Comparison of ENCODE assay signal across 10 cellular contexts in genomic region chr21:45513003-45513706, GRCh38. TPM values are rescaled to one million over a fixed set of nuclear protein-coding genes. Genes with fewer than 3 reads are reported as not detected.
DNase-seq lines count a peak whose midpoint lies in the region; ATAC-seq, FAIRE-seq and TF ChIP-seq lines count a peak whose summit lies in the region.
"Had no signal": no experiment of that assay in that cellular context is flagged by ENCODE, and none has a peak within 500 bp of the region (broad histone marks: within the 10 kb centered on the region; RNA-seq: fewer than 3 reads in every experiment).

No MANE protein-coding gene starts in this region.

- CTCF ChIA-PET in Panc1 (lab: Charles Lee) = no interaction called here
- CTCF ChIA-PET in activated CD8-positive, alpha-beta memory T cell treated with anti-CD3 and anti-CD28 coated beads, Interleukin-2, amount 10 ng/mL, durations not matched to agents 7 days and 5 days (lab: Charles Lee) = no interaction called here

- H3K27ac Mint-ChIP-seq in progenitor cell of endocrine pancreas = peak overlapping the region; percentile 88
- H3K27ac Mint-ChIP-seq in activated CD8-positive, alpha-beta memory T cell treated with anti-CD3 and anti-CD28 coated beads, Interleukin-2, amount 10 ng/mL, durations not matched to agents 7 days and 5 days = no peak overlapping the region
- H3K27ac Mint-ChIP-seq: CD4-positive, alpha-beta T cell had no signal

- TF ChIP-seq CTCF in Panc1 (IDR thresholded peaks at IDR 0.05) = no peak
- no peak for TF ChIP-seq CTCF in kidney (IDR thresholded peaks at IDR 0.05; ENCODE audit: borderline replicate concordance, extremely low read depth, insufficient read depth)
- TF ChIP-seq CTCF in progenitor cell of endocrine pancreas (IDR thresholded peaks at IDR 0.05; ENCODE audit: unreplicated experiment) = no peak
- TF ChIP-seq CTCF in foreskin fibroblast (IDR thresholded peaks at IDR 0.05; ENCODE audit: low read depth, low read length) = no peak
- no peak for TF ChIP-seq CTCF in coronary artery (IDR thresholded peaks at IDR 0.05)

- H3K9me3 Mint-ChIP-seq in progenitor cell of endocrine pancreas (ENCODE audit: low read depth) = peaks cover 4% of the 10 kb centered on the region
- H3K9me3 Mint-ChIP-seq in activated CD8-positive, alpha-beta memory T cell treated with anti-CD3 and anti-CD28 coated beads, Interleukin-2, amount 10 ng/mL, durations not matched to agents 7 days and 5 days (ENCODE audit: low read depth) = peaks cover 4% of the 10 kb centered on the region

- peak overlapping the region; percentile 34; the same call in 1 of the 2 replicates for H3K27ac ChIP-seq in Panc1 (ENCODE audit: low read length)
- H3K27ac ChIP-seq in kidney (ENCODE audit: low read depth in 2 of 2, low read length in 2 of 2) = no peak overlapping the region
- no peak overlapping the region for H3K27ac ChIP-seq in coronary artery

- H3K9me3 ChIP-seq in Panc1 (ENCODE audit: control insufficient read depth, insufficient read depth, low read depth, low read length) = no peaks in the 10 kb centered on the region
- H3K9me3 ChIP-seq in kidney (ENCODE audit: control insufficient read depth in 1 of 2, low read length in 2 of 2) = no peaks in the 10 kb centered on the region

- peaks cover 12% of the 10 kb centered on the region for H3K4me1 Mint-ChIP-seq in progenitor cell of endocrine pancreas (ENCODE audit: low read depth)
- H3K4me1 Mint-ChIP-seq in activated CD8-positive, alpha-beta memory T cell treated with anti-CD3 and anti-CD28 coated beads, Interleukin-2, amount 10 ng/mL, durations not matched to agents 7 days and 5 days = peaks cover 16% of the 10 kb centered on the region

- H3K36me3 Mint-ChIP-seq in progenitor cell of endocrine pancreas (ENCODE audit: insufficient read depth) = peaks cover 22% of the 10 kb centered on the region
- H3K36me3 Mint-ChIP-seq in activated CD8-positive, alpha-beta memory T cell treated with anti-CD3 and anti-CD28 coated beads, Interleukin-2, amount 10 ng/mL, durations not matched to agents 7 days and 5 days = peaks cover 9% of the 10 kb centered on the region

- TF ChIP-seq POLR2A in H54 (IDR thresholded peaks at IDR 0.05; ENCODE audit: low read depth, low read length) = no peak

- peaks cover 30% of the 10 kb centered on the region for H3K4me1 ChIP-seq in Panc1 (ENCODE audit: control insufficient read depth, insufficient read depth, low read length)
- peaks cover 0 to 4% of the 10 kb centered on the region in 2 donors for H3K4me1 ChIP-seq in kidney (ENCODE audit: control insufficient read depth in 1 of 2, insufficient read depth in 1 of 2, low read depth in 1 of 2, low read length in 2 of 2)

- FAIRE-seq in kidney (lab: Jason Lieb, UNC) = no peak
- no peak for FAIRE-seq in H54 (lab: Jason Lieb, UNC)

- POLR2A ChIA-PET in Panc1 (lab: Charles Lee) = no interaction called here

- no peaks in the 10 kb centered on the region for H3K27me3 Mint-ChIP-seq in progenitor cell of endocrine pancreas
- no peaks in the 10 kb centered on the region for H3K27me3 Mint-ChIP-seq in activated CD8-positive, alpha-beta memory T cell treated with anti-CD3 and anti-CD28 coated beads, Interleukin-2, amount 10 ng/mL, durations not matched to agents 7 days and 5 days
- H3K27me3 Mint-ChIP-seq: CD4-positive, alpha-beta T cell had no signal

- H3K36me3 ChIP-seq in Panc1 (ENCODE audit: control insufficient read depth, insufficient read depth, low read length) = no peaks in the 10 kb centered on the region
- peaks cover 3 to 5% of the 10 kb centered on the region in 2 donors for H3K36me3 ChIP-seq in kidney (ENCODE audit: control insufficient read depth in 1 of 2, insufficient read depth in 2 of 2, low read length in 2 of 2)

- intact Hi-C loops in Panc1 (cut with micrococcal nuclease; ENCODE audit: unreplicated experiment) (no loop called here), kidney (cut with DNase I) (no loop called here)

- H3K27me3 ChIP-seq in Panc1 (ENCODE audit: control insufficient read depth, insufficient read depth, low read length) = no peaks in the 10 kb centered on the region

- H3K9ac ChIP-seq in kidney (ENCODE audit: low read length in 2 of 2) = no peak overlapping the region

- H3K4me3 ChIP-seq in Panc1 (ENCODE audit: low read depth in 2 of 2, low read length in 2 of 2) = no peak overlapping the region
- no peak overlapping the region for H3K4me3 ChIP-seq in kidney (ENCODE audit: low read length in 2 of 2)
- H3K4me3 ChIP-seq in foreskin fibroblast (ENCODE audit: low read depth in 1 of 2, low read length in 2 of 2) = no peak overlapping the region
- H3K4me3 ChIP-seq in coronary artery = no peak overlapping the region

- in situ Hi-C loops in Panc1 (cut with HindIII; ENCODE audit: low pct_unique_long_range_greater_than_20kb, low sequenced_read_pairs) = no loop called here

- peak overlapping the region; percentile 29 for H3K4me3 Mint-ChIP-seq in progenitor cell of endocrine pancreas (ENCODE audit: low read depth)
- no peak overlapping the region for H3K4me3 Mint-ChIP-seq in activated CD8-positive, alpha-beta memory T cell treated with anti-CD3 and anti-CD28 coated beads, Interleukin-2, amount 10 ng/mL, durations not matched to agents 7 days and 5 days
- H3K4me3 Mint-ChIP-seq: CD4-positive, alpha-beta T cell had no signal

- ATAC-seq in Panc1 = peak; percentile 46
- no peak for ATAC-seq in activated CD8-positive, alpha-beta memory T cell treated with anti-CD3 and anti-CD28 coated beads, Interleukin-2, amount 10 ng/mL, durations not matched to agents 7 days and 5 days

- DNase-seq in COR-L47 (lab: John Stamatoyannopoulos, UW) (peak; percentile 53), Panc1 (ENCODE audit: low read depth, low spot score) (no peak), kidney (peak; percentile 71), progenitor cell of endocrine pancreas (ENCODE audit: low spot score, unreplicated experiment) (no peak), H54 (ENCODE audit: insufficient read length, low spot score) (no peak), foreskin fibroblast (no peak), coronary artery (ENCODE audit: low spot score) (no peak)
- no peak for DNase-seq in activated CD8-positive, alpha-beta memory T cell treated with anti-CD3 and anti-CD28 coated beads, Interleukin-2, amount 10 ng/mL, durations not matched to agents 7 days and 5 days
- DNase-seq: CD4-positive, alpha-beta T cell; NCI-H146 had no signal

- BruUV-seq in Panc1 (replicated peaks; lab: Mats Ljungman, UMichigan) = no TSS peak

RNA-seq across cellular contexts. Expression of gene SLC19A1, which starts 29.1 kb away (rescaled TPM):
- 24.5 TPM for total RNA-seq in Panc1 (2021; ENCODE audit: unreplicated experiment)
- 43.5 TPM for polyA plus RNA-seq in Panc1 (2012; ENCODE audit: insufficient read length)
- total RNA-seq in kidney = 7.2 TPM
- polyA plus RNA-seq in kidney (ENCODE audit: insufficient read depth, low read depth, low replicate concordance) = 5.1 TPM
- 25.6 and 28.5 TPM in 2 replicates for total RNA-seq in progenitor cell of endocrine pancreas
- 10 to 100 TPM; 53.2 to 60.2 TPM for total RNA-seq in activated CD8-positive, alpha-beta memory T cell treated with anti-CD3 and anti-CD28 coated beads, Interleukin-2, amount 10 ng/mL, durations not matched to agents 7 days and 5 days

Comparison
In these comparisons a context has a peak if more than half of its experiments do, and no peak if none do; other contexts are left out.
1. DNase-seq: peak in COR-L47 (single experiment) and kidney (single experiment); none in Panc1 (single experiment), progenitor cell of endocrine pancreas (single experiment), activated CD8-positive, alpha-beta memory T cell treated with anti-CD3 and anti-CD28 coated beads, Interleukin-2, amount 10 ng/mL, durations not matched to agents 7 days and 5 days (single experiment), H54 (single experiment), foreskin fibroblast (0 of 2) and coronary artery (single experiment).